In genomic region chr5:139245637-139246335, GRCh38 we compare ENCODE assay signal across 8 cellular contexts. TPM values are rescaled to one million over a fixed set of nuclear protein-coding genes. Genes with fewer than 3 reads are reported as not detected.
DNase-seq lines count a peak whose midpoint lies in the region; ATAC-seq and TF ChIP-seq lines count a peak whose summit lies in the region.

No MANE protein-coding gene starts in this region.

- H3K4me3 ChIP-seq in GM23338 = no peak overlapping the region
- no peak overlapping the region for H3K4me3 ChIP-seq in mesodermal cell (ENCODE audit: extremely low read depth, insufficient read depth, low read length, poor library complexity, severe bottlenecking)

- peak overlapping the region; percentile 35 for H3K27ac Mint-ChIP-seq in T-helper 1 cell treated with Interleukin-12 subunit alpha and Interleukin-12 subunit beta and Interleukin-4 antibody, amounts not matched to agents 30 μg/mL and 1 μg/mL, for 36 hours
- no peak overlapping the region for H3K27ac Mint-ChIP-seq in GM23338
- H3K27ac Mint-ChIP-seq in activated naive CD8-positive, alpha-beta T cell treated with anti-CD3 and anti-CD28 coated beads, Interleukin-2, amount 50 U/mL, for 24 hours = peak overlapping the region; percentile 92

- H2AFZ ChIP-seq in GM23338 = peak overlapping the region; percentile 95

- H3K9me3 Mint-ChIP-seq in T-helper 1 cell treated with Interleukin-12 subunit alpha and Interleukin-12 subunit beta and Interleukin-4 antibody, amounts not matched to agents 30 μg/mL and 1 μg/mL, for 36 hours = no peaks in the 10 kb centered on the region
- H3K9me3 Mint-ChIP-seq in GM23338 = no peaks in the 10 kb centered on the region
- no peaks in the 10 kb centered on the region for H3K9me3 Mint-ChIP-seq in activated naive CD8-positive, alpha-beta T cell treated with anti-CD3 and anti-CD28 coated beads, Interleukin-2, amount 50 U/mL, for 24 hours

- H3K4me1 ChIP-seq in GM23338 (ENCODE audit: insufficient read depth) (peaks cover 8% of the 10 kb centered on the region; the same call in 1 of the 2 replicates), mesodermal cell (ENCODE audit: control insufficient read depth, insufficient read depth, low read length, poor library complexity, severe bottlenecking) (peaks cover 13% of the 10 kb centered on the region)

- no peak for DNase-seq in T-helper 1 cell
- DNase-seq in GM23338 (ENCODE audit: low spot score) = no peak
- no peak for DNase-seq in activated naive CD8-positive, alpha-beta T cell treated with anti-CD3 and anti-CD28 coated beads, Interleukin-2, amount 50 U/mL, for 24 hours
- DNase-seq in ecto neural progenitor cell (ENCODE audit: low spot score) = no peak
- DNase-seq in KBM-7 = no peak
- no peak for DNase-seq in Right ventricle myocardium superior

- H3K27ac ChIP-seq in GM23338 (ENCODE audit: low read depth) (no peak overlapping the region), mesodermal cell (ENCODE audit: low read depth, low read length, severe bottlenecking) (peak overlapping the region; percentile 59)

- H3F3A ChIP-seq in GM23338 (replicated peaks; ENCODE audit: low read depth) = no peaks in the 10 kb centered on the region

- no peak overlapping the region for H3K4me2 ChIP-seq in GM23338

- intact Hi-C loops in Right ventricle myocardium superior (cut with DNase I) = no loop called here

- H3K4me1 Mint-ChIP-seq in T-helper 1 cell treated with Interleukin-12 subunit alpha and Interleukin-12 subunit beta and Interleukin-4 antibody, amounts not matched to agents 30 μg/mL and 1 μg/mL, for 36 hours (ENCODE audit: low read depth) = peaks cover 8% of the 10 kb centered on the region
- H3K4me1 Mint-ChIP-seq in GM23338 = peaks cover 15% of the 10 kb centered on the region
- peaks cover 20% of the 10 kb centered on the region for H3K4me1 Mint-ChIP-seq in activated naive CD8-positive, alpha-beta T cell treated with anti-CD3 and anti-CD28 coated beads, Interleukin-2, amount 50 U/mL, for 24 hours

- H3K27me3 Mint-ChIP-seq in T-helper 1 cell treated with Interleukin-12 subunit alpha and Interleukin-12 subunit beta and Interleukin-4 antibody, amounts not matched to agents 30 μg/mL and 1 μg/mL, for 36 hours (ENCODE audit: low read depth) = peaks cover 11% of the 10 kb centered on the region
- H3K27me3 Mint-ChIP-seq in GM23338 (ENCODE audit: insufficient read depth, low read depth, poor library complexity) = peaks cover 3% of the 10 kb centered on the region
- peaks cover 1% of the 10 kb centered on the region for H3K27me3 Mint-ChIP-seq in activated naive CD8-positive, alpha-beta T cell treated with anti-CD3 and anti-CD28 coated beads, Interleukin-2, amount 50 U/mL, for 24 hours

- ATAC-seq in GM23338 (no peak), Right ventricle myocardium superior (ENCODE audit: poor library complexity) (no peak)
- peak; percentile 38 for ATAC-seq in activated naive CD8-positive, alpha-beta T cell treated with anti-CD3 and anti-CD28 coated beads, Interleukin-2, amount 50 U/mL, for 24 hours

- H4K20me1 ChIP-seq in GM23338 (replicated peaks; ENCODE audit: insufficient read depth) = no peaks in the 10 kb centered on the region

- H3K9me2 ChIP-seq in GM23338 (ENCODE audit: insufficient read depth) = no peaks in the 10 kb centered on the region; the same call in 1 of the 2 replicates

- H3K9me3 ChIP-seq in mesodermal cell (ENCODE audit: control insufficient read depth, low read length) = no peaks in the 10 kb centered on the region

- H3K36me3 ChIP-seq in GM23338 (ENCODE audit: insufficient read depth) = no peaks in the 10 kb centered on the region
- H3K36me3 ChIP-seq in mesodermal cell (ENCODE audit: control insufficient read depth, insufficient read depth, low read length) = no peaks in the 10 kb centered on the region

- in situ Hi-C loops in KBM-7 (cut with MboI; ENCODE audit: low pct_unique_long_range_greater_than_20kb, low sequenced_read_pairs) = no loop called here

- H3K27me3 ChIP-seq in GM23338 (ENCODE audit: insufficient read depth) = no peaks in the 10 kb centered on the region

- no peaks in the 10 kb centered on the region for H3K36me3 Mint-ChIP-seq in T-helper 1 cell treated with Interleukin-12 subunit alpha and Interleukin-12 subunit beta and Interleukin-4 antibody, amounts not matched to agents 30 μg/mL and 1 μg/mL, for 36 hours (ENCODE audit: low read depth)
- no peaks in the 10 kb centered on the region for H3K36me3 Mint-ChIP-seq in GM23338 (ENCODE audit: low read depth)
- no peaks in the 10 kb centered on the region for H3K36me3 Mint-ChIP-seq in activated naive CD8-positive, alpha-beta T cell treated with anti-CD3 and anti-CD28 coated beads, Interleukin-2, amount 50 U/mL, for 24 hours (ENCODE audit: low read depth)

- no peak overlapping the region for H3K4me3 Mint-ChIP-seq in T-helper 1 cell treated with Interleukin-12 subunit alpha and Interleukin-12 subunit beta and Interleukin-4 antibody, amounts not matched to agents 30 μg/mL and 1 μg/mL, for 36 hours
- no peak overlapping the region for H3K4me3 Mint-ChIP-seq in GM23338
- peak overlapping the region; percentile 41 for H3K4me3 Mint-ChIP-seq in activated naive CD8-positive, alpha-beta T cell treated with anti-CD3 and anti-CD28 coated beads, Interleukin-2, amount 50 U/mL, for 24 hours

- H3K79me2 ChIP-seq in GM23338 (replicated peaks; ENCODE audit: insufficient read depth) = no peaks in the 10 kb centered on the region

- TF ChIP-seq CTCF in GM23338 (conservative IDR thresholded peaks at IDR 0.05; ENCODE audit: low read depth in 2 of 2) = no peak

TF ChIP-seq in GM23338, 12 proteins besides CTCF, POLR2A, EP300 and RAD21:
- no peak for TF ChIP-seq STAT1 (IDR thresholded peaks at IDR 0.05; ENCODE audit: unreplicated experiment)

RNA-seq across cellular contexts. Expression of gene SIL1, which starts 47.6 kb away (rescaled TPM):
- total RNA-seq in GM23338 (2014; rRNA removed; shearing (Covaris generic)) = 5.9 and 11.5 TPM in 2 replicates
- 5.5 and 6.7 TPM in 2 replicates for polyA plus RNA-seq in GM23338 (2016; fragmentation: Nextera tagmentation; extraction: Ambion mirVana)
- 20.0 TPM for polyA plus RNA-seq in mesodermal cell (2013, experiment 1 of 2)
- polyA plus RNA-seq in mesodermal cell (2013, experiment 2 of 2) = 18.1 TPM
- total RNA-seq in Right ventricle myocardium superior = 42.1 TPM

RNA-seq across cellular contexts. Expression of gene MATR3, which starts 47.8 kb away (rescaled TPM):
- total RNA-seq in GM23338 (2014; rRNA removed; shearing (Covaris generic)) = 506 and 546 TPM in 2 replicates
- 226 and 278 TPM in 2 replicates for polyA plus RNA-seq in GM23338 (2016; fragmentation: Nextera tagmentation; extraction: Ambion mirVana)
- polyA plus RNA-seq in mesodermal cell (2013, experiment 1 of 2) = 299 TPM
- 346 TPM for polyA plus RNA-seq in mesodermal cell (2013, experiment 2 of 2)
- total RNA-seq in Right ventricle myocardium superior = 111 TPM
